3 cellular contexts compared by ENCODE assay signal in genomic region chr10:43821103-43821502, GRCh38.
TF ChIP-seq lines count a peak whose summit lies in the region.

No MANE protein-coding gene starts in this region.

TF ChIP-seq in SK-N-SH, 30 proteins besides CTCF, POLR2A, EP300 and RAD21 (continued from another document):
- TF ChIP-seq CHD2 (IDR thresholded peaks at IDR 0.05; ENCODE audit: low read length, partially characterized antibody): no peak
- no peak for TF ChIP-seq JUND (IDR thresholded peaks at IDR 0.05)
- peak; percentile 53 for TF ChIP-seq NFIC (IDR thresholded peaks at IDR 0.05; ENCODE audit: borderline replicate concordance)

TF ChIP-seq in SK-N-SH treated with all-trans-retinoic acid at 6 μM for 48 hours, 23 proteins besides CTCF, POLR2A, EP300 and RAD21 (continued from another document):
- no peak for TF ChIP-seq POU6F1 (CRISPR knock-in tag; IDR thresholded peaks at IDR 0.05; ENCODE audit: borderline replicate concordance, low read depth)
- TF ChIP-seq, protein P1, sequence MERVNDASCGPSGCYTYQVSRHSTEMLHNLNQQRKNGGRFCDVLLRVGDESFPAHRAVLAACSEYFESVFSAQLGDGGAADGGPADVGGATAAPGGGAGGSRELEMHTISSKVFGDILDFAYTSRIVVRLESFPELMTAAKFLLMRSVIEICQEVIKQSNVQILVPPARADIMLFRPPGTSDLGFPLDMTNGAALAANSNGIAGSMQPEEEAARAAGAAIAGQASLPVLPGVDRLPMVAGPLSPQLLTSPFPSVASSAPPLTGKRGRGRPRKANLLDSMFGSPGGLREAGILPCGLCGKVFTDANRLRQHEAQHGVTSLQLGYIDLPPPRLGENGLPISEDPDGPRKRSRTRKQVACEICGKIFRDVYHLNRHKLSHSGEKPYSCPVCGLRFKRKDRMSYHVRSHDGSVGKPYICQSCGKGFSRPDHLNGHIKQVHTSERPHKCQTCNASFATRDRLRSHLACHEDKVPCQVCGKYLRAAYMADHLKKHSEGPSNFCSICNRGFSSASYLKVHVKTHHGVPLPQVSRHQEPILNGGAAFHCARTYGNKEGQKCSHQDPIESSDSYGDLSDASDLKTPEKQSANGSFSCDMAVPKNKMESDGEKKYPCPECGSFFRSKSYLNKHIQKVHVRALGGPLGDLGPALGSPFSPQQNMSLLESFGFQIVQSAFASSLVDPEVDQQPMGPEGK (CRISPR knock-in tag; IDR thresholded peaks at IDR 0.05; ENCODE audit: borderline replicate concordance): no peak
- no peak for TF ChIP-seq OSR1 (CRISPR knock-in tag; IDR thresholded peaks at IDR 0.05)
- TF ChIP-seq TCF4 (CRISPR knock-in tag; IDR thresholded peaks at IDR 0.05; ENCODE audit: borderline replicate concordance): no peak
- no peak for TF ChIP-seq ZFP3 (CRISPR knock-in tag; IDR thresholded peaks at IDR 0.05)
- TF ChIP-seq SNAI2 (CRISPR knock-in tag; IDR thresholded peaks at IDR 0.05): no peak
- TF ChIP-seq ZC3H10 (CRISPR knock-in tag; IDR thresholded peaks at IDR 0.05): no peak
- no peak for TF ChIP-seq ISL1 (CRISPR knock-in tag; IDR thresholded peaks at IDR 0.05)
- no peak for TF ChIP-seq BACH2 (CRISPR knock-in tag; IDR thresholded peaks at IDR 0.05; ENCODE audit: borderline replicate concordance)

TF ChIP-seq in H1, 55 proteins besides CTCF, POLR2A, EP300 and RAD21 (continued from another document):
- TF ChIP-seq CTBP2 (IDR thresholded peaks at IDR 0.05; ENCODE audit: borderline replicate concordance, insufficient read depth, insufficient read length, low read length) (no peak), SRF (IDR thresholded peaks at IDR 0.05; ENCODE audit: low read depth, low read length) (no peak), TAF1 (IDR thresholded peaks at IDR 0.05; ENCODE audit: low read depth, low read length) (no peak), GABPA (IDR thresholded peaks at IDR 0.05; ENCODE audit: borderline replicate concordance, insufficient read depth, low read length) (no peak), E2F6 (IDR thresholded peaks at IDR 0.05) (no peak), NRF1 (IDR thresholded peaks at IDR 0.05; ENCODE audit: low read depth, low read length) (no peak), ZNF274 (IDR thresholded peaks at IDR 0.05; ENCODE audit: borderline replicate concordance, extremely low read depth, low read length) (no peak), BCL11A (IDR thresholded peaks at IDR 0.05; ENCODE audit: low read depth in 2 of 2, low read length in 2 of 2) (no peak), MAFK (IDR thresholded peaks at IDR 0.05; ENCODE audit: low read depth, low read length) (no peak), FOSL1 (IDR thresholded peaks at IDR 0.05; ENCODE audit: insufficient read depth, low read depth, low read length) (no peak), CBX8 (IDR thresholded peaks at IDR 0.05; ENCODE audit: borderline replicate concordance, low read depth, low read length) (no peak)
